Comparison of ENCODE assay signal across 1 cellular context in the genomic region with DNA sequence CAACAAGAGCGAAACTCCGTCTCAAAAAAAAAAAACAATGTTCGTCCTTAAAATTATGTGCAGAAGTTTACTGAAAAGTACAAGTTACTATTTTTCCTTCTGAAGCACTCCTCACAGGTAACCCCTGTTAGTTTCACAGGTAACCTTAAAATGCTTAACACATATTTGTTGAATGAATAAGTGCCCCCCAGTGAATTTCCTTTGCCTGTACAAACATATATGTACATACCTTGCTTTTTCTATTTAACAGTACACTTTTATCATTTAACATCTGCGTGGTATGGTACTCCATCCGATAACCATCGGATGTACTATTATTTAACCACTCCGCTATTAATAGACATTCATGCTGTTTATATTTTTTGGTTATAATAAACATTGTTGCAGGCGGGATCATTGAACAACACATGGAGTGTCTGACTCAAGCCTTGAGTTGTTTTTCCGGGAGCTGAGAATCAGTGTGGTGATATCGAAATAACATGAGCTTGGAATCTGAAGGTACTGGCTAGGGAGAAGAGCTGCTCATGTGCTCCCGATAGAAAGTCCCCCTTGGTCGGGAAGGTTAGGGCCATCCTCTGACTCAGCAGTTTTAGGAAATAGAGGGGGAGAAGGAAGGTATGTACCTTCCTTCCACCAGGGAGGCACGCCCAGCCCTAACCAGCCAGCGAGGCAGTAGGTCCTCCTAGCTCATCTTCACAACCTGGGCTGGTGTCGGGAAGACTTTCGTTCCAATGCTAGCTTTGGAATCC.
TF ChIP-seq lines count a peak whose summit lies in the region.

No MANE protein-coding gene starts in this region.

TF ChIP-seq in GM23338, 12 proteins besides CTCF, POLR2A, EP300 and RAD21 (continued from another document):
- TF ChIP-seq, protein P1, sequence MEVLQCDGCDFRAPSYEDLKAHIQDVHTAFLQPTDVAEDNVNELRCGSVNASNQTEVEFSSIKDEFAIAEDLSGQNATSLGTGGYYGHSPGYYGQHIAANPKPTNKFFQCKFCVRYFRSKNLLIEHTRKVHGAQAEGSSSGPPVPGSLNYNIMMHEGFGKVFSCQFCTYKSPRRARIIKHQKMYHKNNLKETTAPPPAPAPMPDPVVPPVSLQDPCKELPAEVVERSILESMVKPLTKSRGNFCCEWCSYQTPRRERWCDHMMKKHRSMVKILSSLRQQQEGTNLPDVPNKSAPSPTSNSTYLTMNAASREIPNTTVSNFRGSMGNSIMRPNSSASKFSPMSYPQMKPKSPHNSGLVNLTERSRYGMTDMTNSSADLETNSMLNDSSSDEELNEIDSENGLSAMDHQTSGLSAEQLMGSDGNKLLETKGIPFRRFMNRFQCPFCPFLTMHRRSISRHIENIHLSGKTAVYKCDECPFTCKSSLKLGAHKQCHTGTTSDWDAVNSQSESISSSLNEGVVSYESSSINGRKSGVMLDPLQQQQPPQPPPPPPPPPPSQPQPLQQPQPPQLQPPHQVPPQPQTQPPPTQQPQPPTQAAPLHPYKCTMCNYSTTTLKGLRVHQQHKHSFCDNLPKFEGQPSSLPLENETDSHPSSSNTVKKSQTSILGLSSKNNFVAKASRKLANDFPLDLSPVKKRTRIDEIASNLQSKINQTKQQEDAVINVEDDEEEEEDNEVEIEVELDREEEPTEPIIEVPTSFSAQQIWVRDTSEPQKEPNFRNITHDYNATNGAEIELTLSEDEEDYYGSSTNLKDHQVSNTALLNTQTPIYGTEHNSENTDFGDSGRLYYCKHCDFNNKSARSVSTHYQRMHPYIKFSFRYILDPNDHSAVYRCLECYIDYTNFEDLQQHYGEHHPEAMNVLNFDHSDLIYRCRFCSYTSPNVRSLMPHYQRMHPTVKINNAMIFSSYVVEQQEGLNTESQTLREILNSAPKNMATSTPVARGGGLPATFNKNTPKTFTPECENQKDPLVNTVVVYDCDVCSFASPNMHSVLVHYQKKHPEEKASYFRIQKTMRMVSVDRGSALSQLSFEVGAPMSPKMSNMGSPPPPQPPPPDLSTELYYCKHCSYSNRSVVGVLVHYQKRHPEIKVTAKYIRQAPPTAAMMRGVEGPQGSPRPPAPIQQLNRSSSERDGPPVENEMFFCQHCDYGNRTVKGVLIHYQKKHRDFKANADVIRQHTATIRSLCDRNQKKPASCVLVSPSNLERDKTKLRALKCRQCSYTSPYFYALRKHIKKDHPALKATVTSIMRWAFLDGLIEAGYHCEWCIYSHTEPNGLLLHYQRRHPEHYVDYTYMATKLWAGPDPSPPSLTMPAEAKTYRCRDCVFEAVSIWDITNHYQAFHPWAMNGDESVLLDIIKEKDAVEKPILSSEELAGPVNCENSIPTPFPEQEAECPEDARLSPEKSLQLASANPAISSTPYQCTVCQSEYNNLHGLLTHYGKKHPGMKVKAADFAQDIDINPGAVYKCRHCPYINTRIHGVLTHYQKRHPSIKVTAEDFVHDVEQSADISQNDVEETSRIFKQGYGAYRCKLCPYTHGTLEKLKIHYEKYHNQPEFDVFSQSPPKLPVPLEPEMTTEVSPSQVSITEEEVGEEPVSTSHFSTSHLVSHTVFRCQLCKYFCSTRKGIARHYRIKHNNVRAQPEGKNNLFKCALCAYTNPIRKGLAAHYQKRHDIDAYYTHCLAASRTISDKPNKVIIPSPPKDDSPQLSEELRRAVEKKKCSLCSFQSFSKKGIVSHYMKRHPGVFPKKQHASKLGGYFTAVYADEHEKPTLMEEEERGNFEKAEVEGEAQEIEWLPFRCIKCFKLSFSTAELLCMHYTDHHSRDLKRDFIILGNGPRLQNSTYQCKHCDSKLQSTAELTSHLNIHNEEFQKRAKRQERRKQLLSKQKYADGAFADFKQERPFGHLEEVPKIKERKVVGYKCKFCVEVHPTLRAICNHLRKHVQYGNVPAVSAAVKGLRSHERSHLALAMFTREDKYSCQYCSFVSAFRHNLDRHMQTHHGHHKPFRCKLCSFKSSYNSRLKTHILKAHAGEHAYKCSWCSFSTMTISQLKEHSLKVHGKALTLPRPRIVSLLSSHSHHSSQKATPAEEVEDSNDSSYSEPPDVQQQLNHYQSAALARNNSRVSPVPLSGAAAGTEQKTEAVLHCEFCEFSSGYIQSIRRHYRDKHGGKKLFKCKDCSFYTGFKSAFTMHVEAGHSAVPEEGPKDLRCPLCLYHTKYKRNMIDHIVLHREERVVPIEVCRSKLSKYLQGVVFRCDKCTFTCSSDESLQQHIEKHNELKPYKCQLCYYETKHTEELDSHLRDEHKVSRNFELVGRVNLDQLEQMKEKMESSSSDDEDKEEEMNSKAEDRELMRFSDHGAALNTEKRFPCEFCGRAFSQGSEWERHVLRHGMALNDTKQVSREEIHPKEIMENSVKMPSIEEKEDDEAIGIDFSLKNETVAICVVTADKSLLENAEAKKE (CRISPR knock-in tag; IDR thresholded peaks at IDR 0.05), result no peak
- TF ChIP-seq ZNF114 (CRISPR knock-in tag; IDR thresholded peaks at IDR 0.05) (no peak), CREB1 (CRISPR knock-in tag; IDR thresholded peaks at IDR 0.05; ENCODE audit: low read depth) (no peak), EZH2phosphoT487 (IDR thresholded peaks at IDR 0.05; ENCODE audit: unreplicated experiment) (no peak), JUNB (IDR thresholded peaks at IDR 0.05; ENCODE audit: unreplicated experiment) (no peak)
- TF ChIP-seq, protein P2, sequence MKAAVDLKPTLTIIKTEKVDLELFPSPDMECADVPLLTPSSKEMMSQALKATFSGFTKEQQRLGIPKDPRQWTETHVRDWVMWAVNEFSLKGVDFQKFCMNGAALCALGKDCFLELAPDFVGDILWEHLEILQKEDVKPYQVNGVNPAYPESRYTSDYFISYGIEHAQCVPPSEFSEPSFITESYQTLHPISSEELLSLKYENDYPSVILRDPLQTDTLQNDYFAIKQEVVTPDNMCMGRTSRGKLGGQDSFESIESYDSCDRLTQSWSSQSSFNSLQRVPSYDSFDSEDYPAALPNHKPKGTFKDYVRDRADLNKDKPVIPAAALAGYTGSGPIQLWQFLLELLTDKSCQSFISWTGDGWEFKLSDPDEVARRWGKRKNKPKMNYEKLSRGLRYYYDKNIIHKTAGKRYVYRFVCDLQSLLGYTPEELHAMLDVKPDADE (IDR thresholded peaks at IDR 0.05), result no peak
- TF ChIP-seq, protein P3, sequence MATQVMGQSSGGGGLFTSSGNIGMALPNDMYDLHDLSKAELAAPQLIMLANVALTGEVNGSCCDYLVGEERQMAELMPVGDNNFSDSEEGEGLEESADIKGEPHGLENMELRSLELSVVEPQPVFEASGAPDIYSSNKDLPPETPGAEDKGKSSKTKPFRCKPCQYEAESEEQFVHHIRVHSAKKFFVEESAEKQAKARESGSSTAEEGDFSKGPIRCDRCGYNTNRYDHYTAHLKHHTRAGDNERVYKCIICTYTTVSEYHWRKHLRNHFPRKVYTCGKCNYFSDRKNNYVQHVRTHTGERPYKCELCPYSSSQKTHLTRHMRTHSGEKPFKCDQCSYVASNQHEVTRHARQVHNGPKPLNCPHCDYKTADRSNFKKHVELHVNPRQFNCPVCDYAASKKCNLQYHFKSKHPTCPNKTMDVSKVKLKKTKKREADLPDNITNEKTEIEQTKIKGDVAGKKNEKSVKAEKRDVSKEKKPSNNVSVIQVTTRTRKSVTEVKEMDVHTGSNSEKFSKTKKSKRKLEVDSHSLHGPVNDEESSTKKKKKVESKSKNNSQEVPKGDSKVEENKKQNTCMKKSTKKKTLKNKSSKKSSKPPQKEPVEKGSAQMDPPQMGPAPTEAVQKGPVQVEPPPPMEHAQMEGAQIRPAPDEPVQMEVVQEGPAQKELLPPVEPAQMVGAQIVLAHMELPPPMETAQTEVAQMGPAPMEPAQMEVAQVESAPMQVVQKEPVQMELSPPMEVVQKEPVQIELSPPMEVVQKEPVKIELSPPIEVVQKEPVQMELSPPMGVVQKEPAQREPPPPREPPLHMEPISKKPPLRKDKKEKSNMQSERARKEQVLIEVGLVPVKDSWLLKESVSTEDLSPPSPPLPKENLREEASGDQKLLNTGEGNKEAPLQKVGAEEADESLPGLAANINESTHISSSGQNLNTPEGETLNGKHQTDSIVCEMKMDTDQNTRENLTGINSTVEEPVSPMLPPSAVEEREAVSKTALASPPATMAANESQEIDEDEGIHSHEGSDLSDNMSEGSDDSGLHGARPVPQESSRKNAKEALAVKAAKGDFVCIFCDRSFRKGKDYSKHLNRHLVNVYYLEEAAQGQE (IDR thresholded peaks at IDR 0.05; ENCODE audit: unreplicated experiment), result no peak
